ENCODE assay signal across 8 cellular contexts in the genomic region with DNA sequence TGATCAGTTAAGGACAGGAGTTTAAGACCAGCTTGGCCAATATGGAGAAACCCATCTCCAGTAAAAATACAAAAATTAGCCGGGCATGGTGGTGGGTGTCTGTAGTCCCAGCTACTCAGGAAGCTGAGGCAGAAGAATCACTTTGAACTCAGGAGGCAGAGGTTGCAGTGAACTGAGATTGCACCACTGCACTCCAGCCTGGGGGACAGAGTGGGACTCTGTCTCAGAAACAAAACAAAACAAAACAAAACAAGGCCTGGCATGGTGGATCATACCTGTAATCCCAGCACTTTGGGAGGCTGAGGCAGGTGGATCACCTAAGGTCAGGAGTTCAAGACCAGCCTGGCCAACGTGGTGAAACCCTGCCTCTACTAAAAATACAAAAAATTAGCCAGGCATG. TPM values are rescaled to one million over a fixed set of nuclear protein-coding genes. Genes with fewer than 3 reads are reported as not detected.
DNase-seq lines count a peak whose midpoint lies in the region; ATAC-seq and TF ChIP-seq lines count a peak whose summit lies in the region.
"Not testable (repeated sequence)": the region's sequence is repeated elsewhere in the genome, so short reads cannot be mapped to it uniquely, and the experiment has no call there.
"Had no signal": no experiment of that assay in that cellular context is flagged by ENCODE, and none has a peak within 500 bp of the region (broad histone marks: within the 10 kb centered on the region; RNA-seq: fewer than 3 reads in every experiment).

No MANE protein-coding gene starts in this region.

- peak; percentile 29 for ATAC-seq in T-helper 17 cell
- ATAC-seq in central memory CD8-positive, alpha-beta T cell (replicated peaks; ENCODE audit: extremely low read depth, poor library complexity, severe bottlenecking) = not testable (repeated sequence)
- ATAC-seq in naive thymus-derived CD8-positive, alpha-beta T cell = peak; percentile 37 to 39

- H3K36me3 Mint-ChIP-seq in CD8-positive, alpha-beta memory T cell; T-helper 17 cell (ENCODE audit: low read depth); activated naive CD4-positive, alpha-beta T cell treated with anti-CD3 and anti-CD28 coated beads, Interleukin-2, amount 10 ng/mL, durations not matched to agents 7 days and 5 days; central memory CD8-positive, alpha-beta T cell (ENCODE audit: insufficient read depth); naive thymus-derived CD8-positive, alpha-beta T cell: not testable (repeated sequence)

- not testable (repeated sequence) for H3K36me3 ChIP-seq in CD8-positive, alpha-beta memory T cell (ENCODE audit: insufficient read depth, low read length); right atrium auricular region

- not testable (repeated sequence) for H3K27me3 Mint-ChIP-seq in CD8-positive, alpha-beta memory T cell; T-helper 17 cell; activated naive CD4-positive, alpha-beta T cell treated with anti-CD3 and anti-CD28 coated beads, Interleukin-2, amount 10 ng/mL, durations not matched to agents 7 days and 5 days; central memory CD8-positive, alpha-beta T cell; naive thymus-derived CD8-positive, alpha-beta T cell

- TF ChIP-seq CTCF in right atrium auricular region (IDR thresholded peaks at IDR 0.05) = not testable (repeated sequence)

- not testable (repeated sequence) for H3K9me3 ChIP-seq in CD8-positive, alpha-beta memory T cell (ENCODE audit: low read length); T-helper 17 cell (ENCODE audit: control insufficient read depth, low read length, poor library complexity, severe bottlenecking); right atrium auricular region

- CTCF ChIA-PET in CD8-positive, alpha-beta memory T cell (lab: Charles Lee) = interaction anchor here (1.0 kb wide), 1 partner anchor 33 kb away, joined by 3 read pairs; no protein-coding TSS in a partner anchor
- CTCF ChIA-PET in activated naive CD4-positive, alpha-beta T cell treated with anti-CD3 and anti-CD28 coated beads, Interleukin-2, amount 10 ng/mL, durations not matched to agents 7 days and 5 days (lab: Charles Lee) = interaction anchor here (0.8 kb wide), 1 partner anchor 15 kb away, joined by 4 read pairs; no protein-coding TSS in a partner anchor

- peaks cover 13 to 31% (median 23%) of the 10 kb centered on the region in 3 donors for H3K4me1 Mint-ChIP-seq in CD8-positive, alpha-beta memory T cell
- peaks cover 24% of the 10 kb centered on the region for H3K4me1 Mint-ChIP-seq in T-helper 17 cell
- peaks cover 38% of the 10 kb centered on the region for H3K4me1 Mint-ChIP-seq in activated naive CD4-positive, alpha-beta T cell treated with anti-CD3 and anti-CD28 coated beads, Interleukin-2, amount 10 ng/mL, durations not matched to agents 7 days and 5 days
- H3K4me1 Mint-ChIP-seq in central memory CD8-positive, alpha-beta T cell = peaks cover 14% of the 10 kb centered on the region
- H3K4me1 Mint-ChIP-seq in naive thymus-derived CD8-positive, alpha-beta T cell = peaks cover 27 to 56% (median 50%) of the 10 kb centered on the region in 4 donors

- not testable (repeated sequence) for H3K27me3 ChIP-seq in CD8-positive, alpha-beta memory T cell (ENCODE audit: insufficient read depth, low read length, poor library complexity, severe bottlenecking); right atrium auricular region

- H3K27ac Mint-ChIP-seq in CD8-positive, alpha-beta memory T cell = peak overlapping the region; percentile 26 to 85 (median 70)
- peak overlapping the region; percentile 90 for H3K27ac Mint-ChIP-seq in T-helper 17 cell
- H3K27ac Mint-ChIP-seq in activated naive CD4-positive, alpha-beta T cell treated with anti-CD3 and anti-CD28 coated beads, Interleukin-2, amount 10 ng/mL, durations not matched to agents 7 days and 5 days = peak overlapping the region; percentile 72
- H3K27ac Mint-ChIP-seq in central memory CD8-positive, alpha-beta T cell (ENCODE audit: low read depth) = peak overlapping the region; percentile 59
- peak overlapping the region; percentile 90 to 99 (median 97) for H3K27ac Mint-ChIP-seq in naive thymus-derived CD8-positive, alpha-beta T cell

- H3K4me3 Mint-ChIP-seq in CD8-positive, alpha-beta memory T cell = peak overlapping the region in 3 of 7 donors; percentile 8 to 43 (median 32)
- H3K4me3 Mint-ChIP-seq in T-helper 17 cell = peak overlapping the region; percentile 71
- not testable (repeated sequence) for H3K4me3 Mint-ChIP-seq in activated naive CD4-positive, alpha-beta T cell treated with anti-CD3 and anti-CD28 coated beads, Interleukin-2, amount 10 ng/mL, durations not matched to agents 7 days and 5 days
- peak overlapping the region; percentile 26 for H3K4me3 Mint-ChIP-seq in central memory CD8-positive, alpha-beta T cell
- H3K4me3 Mint-ChIP-seq in naive thymus-derived CD8-positive, alpha-beta T cell = peak overlapping the region; percentile 46 to 84 (median 69)

- peak in 1 of 5 donors; percentile 56 for DNase-seq in CD8-positive, alpha-beta memory T cell
- not testable (repeated sequence) for DNase-seq in T-helper 17 cell; activated naive CD4-positive, alpha-beta T cell treated with anti-CD3 and anti-CD28 coated beads, Interleukin-2, amount 10 ng/mL, durations not matched to agents 7 days and 5 days; central memory CD8-positive, alpha-beta T cell (ENCODE audit: low spot score in 2 of 2); right atrium auricular region (ENCODE audit: low spot score)
- peak in 4 of 10 donors; percentile 34 to 50 (median 46) for DNase-seq in naive thymus-derived CD8-positive, alpha-beta T cell

- H3K4me1 ChIP-seq in CD8-positive, alpha-beta memory T cell (ENCODE audit: insufficient read depth, low read length) = peaks cover 52% of the 10 kb centered on the region
- peaks cover 0 to 47% of the 10 kb centered on the region in 2 donors for H3K4me1 ChIP-seq in right atrium auricular region

- not testable (repeated sequence) for H3K9me3 Mint-ChIP-seq in CD8-positive, alpha-beta memory T cell; activated naive CD4-positive, alpha-beta T cell treated with anti-CD3 and anti-CD28 coated beads, Interleukin-2, amount 10 ng/mL, durations not matched to agents 7 days and 5 days; central memory CD8-positive, alpha-beta T cell; naive thymus-derived CD8-positive, alpha-beta T cell

- H3K27ac ChIP-seq in CD8-positive, alpha-beta memory T cell (ENCODE audit: low read depth, low read length) = not testable (repeated sequence)
- H3K27ac ChIP-seq in right atrium auricular region (peak overlapping the region; percentile 68 to 72), temporal lobe (ENCODE audit: low read depth, low read length) (peak overlapping the region; percentile 97)

- not testable (repeated sequence) for H3K4me3 ChIP-seq in CD8-positive, alpha-beta memory T cell (ENCODE audit: low read length); right atrium auricular region

- POLR2A ChIA-PET in CD8-positive, alpha-beta memory T cell (lab: Charles Lee) = interaction anchor here (0.7 to 0.9 kb wide), 2 partner anchors 22 to 621 kb away, joined by 3 to 6 read pairs; a partner anchor contains a TSS
- POLR2A ChIA-PET in naive thymus-derived CD8-positive, alpha-beta T cell (lab: Charles Lee) = interaction anchor here (0.6 to 5.7 kb wide), 8 partner anchors 13 to 271 kb away, joined by 3 to 55 read pairs (median 4); a partner anchor contains a TSS

RNA-seq across cellular contexts. Expression of a gene that starts 17.1 kb away (rescaled TPM):
- under 1 TPM in 1 of 2 experiments, not detected in 1; 0.49 TPM for total RNA-seq in CD8-positive, alpha-beta memory T cell
- polyA plus RNA-seq in CD8-positive, alpha-beta memory T cell = 0.72 TPM
- total RNA-seq in T-helper 17 cell (under 1 TPM; 0.16 to 0.75 TPM), right atrium auricular region (10 to 100 TPM; 14.4 to 22.4 TPM), temporal lobe (1.5 TPM)
- 1 to 10 TPM; 3.5 to 4.2 TPM for total RNA-seq in naive thymus-derived CD8-positive, alpha-beta T cell
- polyA plus RNA-seq in naive thymus-derived CD8-positive, alpha-beta T cell = 1 to 10 TPM; 4.9 to 8.8 (median 6.3) TPM
- total RNA-seq: B cell had no signal

RNA-seq across cellular contexts. Expression of a gene that starts 22.3 kb away (rescaled TPM):
- total RNA-seq in CD8-positive, alpha-beta memory T cell = 10 to 100 TPM; 29.9 to 30.1 TPM
- 112 TPM for polyA plus RNA-seq in CD8-positive, alpha-beta memory T cell
- total RNA-seq in T-helper 17 cell (10 to 100 TPM; 37.0 to 39.6 TPM), right atrium auricular region (10 to 100 TPM; 56.4 to 80.4 TPM), temporal lobe (40.3 TPM)
- 10 to 100 TPM; 58.0 to 61.3 TPM for total RNA-seq in naive thymus-derived CD8-positive, alpha-beta T cell
- 100 to 1,000 TPM; 148 to 154 (median 153) TPM for polyA plus RNA-seq in naive thymus-derived CD8-positive, alpha-beta T cell
